In the genomic region with DNA sequence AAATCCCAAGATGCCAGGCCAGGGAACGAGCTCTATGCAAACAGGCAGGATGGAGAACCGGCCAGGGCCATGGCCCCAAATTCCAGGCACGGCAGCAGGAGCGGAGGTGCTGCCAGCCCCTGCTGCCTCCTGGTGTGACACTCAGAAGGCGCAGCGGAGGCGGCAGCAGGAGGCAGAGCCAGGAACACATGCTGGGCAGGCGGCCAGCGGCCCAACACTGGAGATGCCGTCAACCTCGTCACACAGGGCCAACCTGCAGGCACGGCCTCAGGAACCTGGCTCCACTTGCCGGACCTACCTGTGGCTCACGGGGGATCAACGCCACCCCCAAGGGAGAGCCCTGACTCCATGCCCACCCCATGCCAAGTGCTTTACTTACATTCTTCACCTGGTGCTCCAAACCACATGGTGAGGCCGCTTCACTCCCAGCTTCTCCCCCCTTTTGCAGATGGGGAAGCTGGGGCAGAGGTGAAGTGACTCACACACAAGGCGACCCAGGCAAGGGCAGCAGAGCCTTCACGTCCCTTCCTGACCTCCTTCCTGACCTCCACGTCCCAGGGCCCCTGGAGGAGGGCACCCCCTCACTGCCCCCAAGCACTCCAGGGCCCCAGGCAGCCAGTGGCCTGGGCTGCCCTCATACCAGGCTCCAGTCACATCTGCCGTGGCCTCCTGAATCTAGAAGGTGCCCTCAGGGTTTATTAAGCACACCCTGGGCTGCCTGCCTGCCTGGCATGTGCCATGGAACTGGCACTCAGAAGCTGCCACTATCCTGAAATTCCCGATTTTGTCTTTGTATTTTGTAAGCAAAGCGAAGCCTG, we compare ENCODE assay signal across 16 cellular contexts. TPM values are rescaled to one million over a fixed set of nuclear protein-coding genes. Genes with fewer than 3 reads are reported as not detected.
DNase-seq lines count a peak whose midpoint lies in the region; ATAC-seq and TF ChIP-seq lines count a peak whose summit lies in the region.
"Had no signal": no experiment of that assay in that cellular context is flagged by ENCODE, and none has a peak within 500 bp of the region (broad histone marks: within the 10 kb centered on the region; RNA-seq: fewer than 3 reads in every experiment).

No MANE protein-coding gene starts in this region.

- H3K4me1 Mint-ChIP-seq in activated CD8-positive, alpha-beta memory T cell treated with anti-CD3 and anti-CD28 coated beads, Interleukin-2, amount 10 ng/mL, durations not matched to agents 7 days and 5 days, result peaks cover 8% of the 10 kb centered on the region

- H3K9me3 Mint-ChIP-seq in activated CD8-positive, alpha-beta memory T cell treated with anti-CD3 and anti-CD28 coated beads, Interleukin-2, amount 10 ng/mL, durations not matched to agents 7 days and 5 days (ENCODE audit: low read depth), result no peaks in the 10 kb centered on the region
- H3K9me3 Mint-ChIP-seq: activated T-cell treated with anti-CD3 and anti-CD28 coated beads, Interleukin-2, amount 50 U/mL, for 72 hours; naive thymus-derived CD8-positive, alpha-beta T cell; T-cell had no signal

- no peak overlapping the region for H3K4me3 Mint-ChIP-seq in activated CD8-positive, alpha-beta memory T cell treated with anti-CD3 and anti-CD28 coated beads, Interleukin-2, amount 10 ng/mL, durations not matched to agents 7 days and 5 days
- H3K4me3 Mint-ChIP-seq: activated CD4-positive, alpha-beta T cell treated with anti-CD3 and anti-CD28 coated beads for 36 hours; activated T-cell treated with anti-CD3 and anti-CD28 coated beads, Interleukin-2, amount 50 U/mL, for 72 hours; naive thymus-derived CD8-positive, alpha-beta T cell; T-cell had no signal

- no peak for TF ChIP-seq CTCF in epithelial cell of esophagus (IDR thresholded peaks at IDR 0.05; ENCODE audit: insufficient read depth, low read depth, low read length, missing control alignments)
- TF ChIP-seq CTCF in upper lobe of right lung (IDR thresholded peaks at IDR 0.05), result no peak

- H3K36me3 Mint-ChIP-seq in activated CD8-positive, alpha-beta memory T cell treated with anti-CD3 and anti-CD28 coated beads, Interleukin-2, amount 10 ng/mL, durations not matched to agents 7 days and 5 days, result peaks cover 1% of the 10 kb centered on the region

- H3K27me3 Mint-ChIP-seq in activated CD8-positive, alpha-beta memory T cell treated with anti-CD3 and anti-CD28 coated beads, Interleukin-2, amount 10 ng/mL, durations not matched to agents 7 days and 5 days, result no peaks in the 10 kb centered on the region
- H3K27me3 Mint-ChIP-seq: activated CD4-positive, alpha-beta T cell treated with anti-CD3 and anti-CD28 coated beads for 36 hours; naive thymus-derived CD8-positive, alpha-beta T cell; T-cell had no signal

- no peaks in the 10 kb centered on the region for H3K27me3 ChIP-seq in upper lobe of right lung
- no peaks in the 10 kb centered on the region for H3K27me3 ChIP-seq in MG63
- H3K27me3 ChIP-seq: ascending aorta had no signal

- CTCF ChIA-PET in activated CD8-positive, alpha-beta memory T cell treated with anti-CD3 and anti-CD28 coated beads, Interleukin-2, amount 10 ng/mL, durations not matched to agents 7 days and 5 days (lab: Charles Lee), result no interaction called here

- H3K36me3 ChIP-seq in upper lobe of right lung (no peaks in the 10 kb centered on the region), MG63 (no peaks in the 10 kb centered on the region)
- H3K36me3 ChIP-seq: ascending aorta had no signal

- H3K4me3 ChIP-seq in epithelial cell of esophagus (ENCODE audit: low read length), result no peak overlapping the region
- H3K4me3 ChIP-seq in upper lobe of right lung, result no peak overlapping the region
- no peak overlapping the region for H3K4me3 ChIP-seq in MG63
- H3K4me3 ChIP-seq: ascending aorta had no signal

- intact Hi-C loops in upper lobe of right lung (cut with DNase I), result no loop called here

- peaks cover 6% of the 10 kb centered on the region for H3K4me1 ChIP-seq in upper lobe of right lung

- H3K27ac ChIP-seq in upper lobe of right lung, result no peak overlapping the region
- H3K27ac ChIP-seq: ascending aorta had no signal

- no peak for ATAC-seq in activated CD8-positive, alpha-beta memory T cell treated with anti-CD3 and anti-CD28 coated beads, Interleukin-2, amount 10 ng/mL, durations not matched to agents 7 days and 5 days
- ATAC-seq in upper lobe of right lung (peak; percentile 85), HG02852 (IDR thresholded peaks at IDR 0.05; ENCODE audit: unreplicated experiment) (no peak)
- ATAC-seq: activated CD4-positive, alpha-beta T cell treated with anti-CD3 and anti-CD28 coated beads for 36 hours; activated T-cell treated with anti-CD3 and anti-CD28 coated beads, Interleukin-2, amount 50 U/mL, for 72 hours; naive thymus-derived CD8-positive, alpha-beta T cell; PC-3; T-cell had no signal

- DNase-seq in activated CD8-positive, alpha-beta memory T cell treated with anti-CD3 and anti-CD28 coated beads, Interleukin-2, amount 50 U/mL, for 48 hours, result peak; percentile 33
- no peak for DNase-seq in activated CD8-positive, alpha-beta memory T cell treated with anti-CD3 and anti-CD28 coated beads, Interleukin-2, amount 10 ng/mL, durations not matched to agents 7 days and 5 days
- DNase-seq in epithelial cell of esophagus (ENCODE audit: low read depth) (peak; percentile 11), lung microvascular endothelial cell (ENCODE audit: low read depth in 2 of 2) (peak; percentile 20 to 43), upper lobe of right lung (peak; percentile 86), DMS114 treated with DMSO at 0.1 percent for 48 hours (lab: John Stamatoyannopoulos, UW; ENCODE audit: unreplicated experiment) (no peak), MG63 (no peak)
- DNase-seq: activated CD4-positive, alpha-beta T cell treated with anti-CD3 and anti-CD28 coated beads for 36 hours; activated T-cell treated with anti-CD3 and anti-CD28 coated beads, Interleukin-2, amount 50 U/mL, for 72 hours; Karpas-422; naive thymus-derived CD8-positive, alpha-beta T cell; NCI-H2171; PC-3; T-cell had no signal

- H3K27ac Mint-ChIP-seq in activated CD8-positive, alpha-beta memory T cell treated with anti-CD3 and anti-CD28 coated beads, Interleukin-2, amount 10 ng/mL, durations not matched to agents 7 days and 5 days, result no peak overlapping the region
- H3K27ac Mint-ChIP-seq: activated CD4-positive, alpha-beta T cell treated with anti-CD3 and anti-CD28 coated beads for 36 hours; activated T-cell treated with anti-CD3 and anti-CD28 coated beads, Interleukin-2, amount 50 U/mL, for 72 hours; T-cell had no signal

- H3K9me3 ChIP-seq in upper lobe of right lung, result no peaks in the 10 kb centered on the region
- H3K9me3 ChIP-seq in MG63, result no peaks in the 10 kb centered on the region
- H3K9me3 ChIP-seq: ascending aorta had no signal

RNA-seq across cellular contexts. Expression of a gene that starts 43.5 kb away (rescaled TPM):
- total RNA-seq in activated CD8-positive, alpha-beta memory T cell treated with anti-CD3 and anti-CD28 coated beads, Interleukin-2, amount 10 ng/mL, durations not matched to agents 7 days and 5 days, result 1 to 10 TPM; 5.0 to 5.3 TPM
- total RNA-seq in lung microvascular endothelial cell (2.6 and 3.9 TPM in 2 replicates), upper lobe of right lung (4.7 TPM)
- 0.76 and 4.9 TPM in 2 replicates for total RNA-seq in MG63 (2014; rRNA removed; shearing (Covaris generic); ENCODE audit: low replicate concordance)

Comparison
In these comparisons a context has a peak if more than half of its experiments do, and no peak if none do; other contexts are left out.
1. DNase-seq: peak in activated CD8-positive, alpha-beta memory T cell treated with anti-CD3 and anti-CD28 coated beads, Interleukin-2, amount 50 U/mL, for 48 hours (single experiment), epithelial cell of esophagus (single experiment), lung microvascular endothelial cell (2 of 2) and upper lobe of right lung (single experiment); none in activated CD8-positive, alpha-beta memory T cell treated with anti-CD3 and anti-CD28 coated beads, Interleukin-2, amount 10 ng/mL, durations not matched to agents 7 days and 5 days (single experiment), DMS114 treated with DMSO at 0.1 percent for 48 hours (single experiment) and MG63 (single experiment).